Comparison of ENCODE assay signal across 19 cellular contexts in genomic region chrX:108199041-108199440, GRCh38.
DNase-seq lines count a peak whose midpoint lies in the region; ATAC-seq, FAIRE-seq and TF ChIP-seq lines count a peak whose summit lies in the region.
"Had no signal": no experiment of that assay in that cellular context is flagged by ENCODE, and none has a peak within 500 bp of the region (broad histone marks: within the 10 kb centered on the region; RNA-seq: fewer than 3 reads in every experiment).

No MANE protein-coding gene starts in this region.

- no peak for TF ChIP-seq RAD21 in A549 (conservative IDR thresholded peaks at IDR 0.05 in 1 of 2, IDR thresholded peaks at IDR 0.05 in 1 of 2)

- no peaks in the 10 kb centered on the region for H4K20me1 ChIP-seq in endothelial cell of umbilical vein (replicated peaks; ENCODE audit: control insufficient read depth, extremely low read depth, insufficient read depth, low read length)

- intact Hi-C loops in endothelial cell of umbilical vein (cut with micrococcal nuclease): loop anchor here (1.0 kb wide), 1 partner anchor 1276 kb away; no protein-coding TSS in a partner anchor

- no peak overlapping the region for H3K4me3 ChIP-seq in A549
- H3K4me3 ChIP-seq in endothelial cell of umbilical vein (replicated peaks in 1 of 3; ENCODE audit: insufficient read depth in 1 of 3, low read depth in 1 of 3, low read length in 3 of 3): no peak overlapping the region
- H3K4me3 ChIP-seq in gastroesophageal sphincter: no peak overlapping the region
- no peak overlapping the region for H3K4me3 ChIP-seq in urinary bladder (ENCODE audit: low read depth, low read length)
- H3K4me3 ChIP-seq in right atrium auricular region: no peak overlapping the region
- H3K4me3 ChIP-seq: GM12878, HAP-1, Peyer's patch had no signal

- H3K27me3 ChIP-seq in endothelial cell of umbilical vein (ENCODE audit: control insufficient read depth in 2 of 2, insufficient read depth in 2 of 2, low read length in 2 of 2) (no peaks in the 10 kb centered on the region), gastroesophageal sphincter (no peaks in the 10 kb centered on the region), right atrium auricular region (no peaks in the 10 kb centered on the region)
- H3K27me3 ChIP-seq: BE2C, Peyer's patch had no signal

- CTCF ChIA-PET in A549 (lab: Yijun Ruan, JAX): interaction anchor here (0.6 to 2.5 kb wide), 11 partner anchors 9 to 1185 kb away, joined by 3 to 7 read pairs (median 3); no protein-coding TSS in a partner anchor
- CTCF ChIA-PET in endothelial cell of umbilical vein (lab: Charles Lee): interaction anchor here (1.0 to 2.0 kb wide), 7 partner anchors 9 to 1277 kb away, joined by 3 to 22 read pairs (median 10); no protein-coding TSS in a partner anchor

- TF ChIP-seq CTCF in A549 (IDR thresholded peaks at IDR 0.05) (no peak), endothelial cell of umbilical vein (IDR thresholded peaks at IDR 0.05; ENCODE audit: extremely low read depth in 1 of 2, insufficient read depth in 1 of 2, low read depth in 1 of 2, low read length in 2 of 2) (no peak), gastroesophageal sphincter (IDR thresholded peaks at IDR 0.05) (no peak), right atrium auricular region (IDR thresholded peaks at IDR 0.05) (no peak)

- no peak overlapping the region for H2AFZ ChIP-seq in endothelial cell of umbilical vein (ENCODE audit: low read depth, low read length)

- 53% methylated on average over 2 of the region's 2 CpGs for WGBS in A549 (ENCODE audit: missing lambda C conversion rate)
- 27 to 31% methylated on average over 2 of the region's 2 CpGs for WGBS in gastroesophageal sphincter (ENCODE audit: low coverage in 1 of 2), 2 donors
- whole genome bisulfite sequencing in urinary bladder: 74% methylated on average over 2 of the region's 2 CpGs

- BruUV-seq in endothelial cell of umbilical vein (replicated peaks; lab: Mats Ljungman, UMichigan): no TSS peak

- H3K9me3 ChIP-seq in A549 (no peaks in the 10 kb centered on the region), endothelial cell of umbilical vein (replicated peaks; ENCODE audit: control insufficient read depth, insufficient read depth, low read length) (no peaks in the 10 kb centered on the region), gastroesophageal sphincter (no peaks in the 10 kb centered on the region), right atrium auricular region (no peaks in the 10 kb centered on the region)
- H3K9me3 ChIP-seq: BE2C, HAP-1, Peyer's patch had no signal

- DNase-seq in A549 (ENCODE audit: low read depth in 1 of 2, low spot score in 1 of 2) (no peak), endothelial cell of umbilical vein (ENCODE audit: low read depth, low spot score) (no peak), SKM-1 treated with dmso at 0.1 percent for 144 hours (lab: John Stamatoyannopoulos, UW; ENCODE audit: unreplicated experiment) (no peak), right atrium auricular region (ENCODE audit: low spot score) (no peak)
- DNase-seq in stimulated activated CD4-positive, alpha-beta T cell treated with anti-CD3 and anti-CD28 coated beads, Interleukin-12 subunit alpha, Interleukin-12 subunit beta, amount 100 ng/mL, for 4 hours: no peak
- DNase-seq: CD8-positive, alpha-beta memory T cell; DMS79; GDM1; GOT3; KG1; NCI-H2029 treated with DMSO at 0.1 percent for 48 hours; Peyer's patch; SHP77 treated with DMSO at 0.1 percent for 48 hours had no signal

- TF ChIP-seq EP300 in A549 (IDR thresholded peaks at IDR 0.05) (no peak), gastroesophageal sphincter (IDR thresholded peaks at IDR 0.05) (no peak)

- FAIRE-seq in A549 (lab: Jason Lieb, UNC): peak; percentile 43
- FAIRE-seq in endothelial cell of umbilical vein (lab: Jason Lieb, UNC): peak; percentile 24

- dilution Hi-C loops in endothelial cell of umbilical vein (cut with MboI; ENCODE audit: extremely low pct_ligation_motif_present, low sequenced_read_pairs): no loop called here

- no peak overlapping the region for H3K9ac ChIP-seq in endothelial cell of umbilical vein (replicated peaks; ENCODE audit: extremely low read depth, insufficient read depth, low read length)

- no peak for TF ChIP-seq POLR2A in A549 (IDR thresholded peaks at IDR 0.05; ENCODE audit: low read length)
- TF ChIP-seq POLR2A in endothelial cell of umbilical vein (IDR thresholded peaks at IDR 0.05; ENCODE audit: low read depth, low read length): no peak
- no peak for TF ChIP-seq POLR2A in gastroesophageal sphincter (IDR thresholded peaks at IDR 0.05)

- H3K27ac ChIP-seq in A549: no peak overlapping the region
- no peak overlapping the region for H3K27ac ChIP-seq in endothelial cell of umbilical vein (ENCODE audit: insufficient read depth, low read depth, low read length)
- peak overlapping the region; percentile 65 to 76 (median 70) for H3K27ac ChIP-seq in gastroesophageal sphincter
- peak overlapping the region; percentile 5 for H3K27ac ChIP-seq in urinary bladder (ENCODE audit: low read depth)
- no peak overlapping the region for H3K27ac ChIP-seq in right atrium auricular region
- H3K27ac ChIP-seq: 22Rv1, Peyer's patch had no signal

- H3K36me3 ChIP-seq in endothelial cell of umbilical vein (ENCODE audit: control insufficient read depth in 2 of 2, extremely low read depth in 1 of 2, insufficient read depth in 2 of 2, low read length in 2 of 2): no peaks in the 10 kb centered on the region
- H3K36me3 ChIP-seq in gastroesophageal sphincter: peaks cover 0 to 5% of the 10 kb centered on the region in 2 donors
- H3K36me3 ChIP-seq in urinary bladder (ENCODE audit: insufficient read depth): no peaks in the 10 kb centered on the region
- H3K36me3 ChIP-seq in right atrium auricular region: no peaks in the 10 kb centered on the region
- H3K36me3 ChIP-seq: BE2C, HAP-1, Peyer's patch had no signal

- H3K79me2 ChIP-seq in endothelial cell of umbilical vein (ENCODE audit: control insufficient read depth, insufficient read depth, low read length): no peaks in the 10 kb centered on the region

- no peak for ATAC-seq in A549
- ATAC-seq in gastroesophageal sphincter: no peak

- H3K4me1 ChIP-seq in A549 (peaks cover 4% of the 10 kb centered on the region; the same call in 2 of the 3 replicates), endothelial cell of umbilical vein (ENCODE audit: control insufficient read depth, extremely low read depth, insufficient read depth, low read length) (no peaks in the 10 kb centered on the region), gastroesophageal sphincter (peaks cover 0 to 28% (median 0%) of the 10 kb centered on the region in 3 donors), urinary bladder (ENCODE audit: insufficient read depth) (no peaks in the 10 kb centered on the region), right atrium auricular region (no peaks in the 10 kb centered on the region)
- H3K4me1 ChIP-seq: BE2C, HAP-1, Peyer's patch had no signal

- no peaks in the 10 kb centered on the region for H3K9me1 ChIP-seq in endothelial cell of umbilical vein (replicated peaks; ENCODE audit: control insufficient read depth, extremely low read depth, insufficient read depth, low read length)

- POLR2A ChIA-PET in A549 (lab: Yijun Ruan, JAX): no interaction called here
- POLR2A ChIA-PET in endothelial cell of umbilical vein (lab: Charles Lee): no interaction called here

- H3K4me2 ChIP-seq in A549 (no peak overlapping the region), endothelial cell of umbilical vein (ENCODE audit: insufficient read depth, low read length) (no peak overlapping the region)

TF ChIP-seq in A549, 52 proteins besides CTCF, POLR2A, EP300 and RAD21 (continues in another document):
- TF ChIP-seq FOSB (CRISPR knock-in tag; IDR thresholded peaks at IDR 0.05) (no peak), RNF2 (IDR thresholded peaks at IDR 0.05; ENCODE audit: borderline replicate concordance, low read depth) (no peak), PBX3 (IDR thresholded peaks at IDR 0.05) (no peak), JUNB (IDR thresholded peaks at IDR 0.05) (no peak), HOXA7 (CRISPR knock-in tag; IDR thresholded peaks at IDR 0.05) (no peak), RARB (CRISPR knock-in tag; IDR thresholded peaks at IDR 0.05) (no peak)

TF ChIP-seq in endothelial cell of umbilical vein, 7 proteins besides CTCF, POLR2A, EP300 and RAD21:
- TF ChIP-seq JUN (IDR thresholded peaks at IDR 0.05; ENCODE audit: borderline replicate concordance, insufficient read depth, insufficient read length, low read depth) (no peak), POLR2AphosphoS5 (IDR thresholded peaks at IDR 0.05; ENCODE audit: insufficient read depth, low read depth, low read length) (no peak), MAX (IDR thresholded peaks at IDR 0.05; ENCODE audit: insufficient read depth, insufficient read length) (no peak), FOS (IDR thresholded peaks at IDR 0.05; ENCODE audit: borderline replicate concordance, insufficient read depth, low read length) (no peak), EZH2 (IDR thresholded peaks at IDR 0.05; ENCODE audit: borderline replicate concordance, low read depth, low read length, severe bottlenecking) (no peak), MYC (IDR thresholded peaks at IDR 0.05; ENCODE audit: low read depth, low read length) (no peak), GATA2 (IDR thresholded peaks at IDR 0.05; ENCODE audit: insufficient read depth, insufficient read length, low read depth, low read length) (no peak)

Comparison
In these comparisons a context has a peak if more than half of its experiments do, and no peak if none do; other contexts are left out.
1. H3K27ac ChIP-seq: peak in gastroesophageal sphincter (4 of 4) and urinary bladder (single experiment); none in A549 (0 of 2), endothelial cell of umbilical vein (single experiment) and right atrium auricular region (0 of 2).